ENCODE assay signal across 21 cellular contexts in genomic region chr20:63306673-63307537, GRCh38. TPM values are rescaled to one million over a fixed set of nuclear protein-coding genes. Genes with fewer than 3 reads are reported as not detected.
"Had no signal": no experiment of that assay in that cellular context is flagged by ENCODE, and none has a peak within 500 bp of the region (broad histone marks: within the 10 kb centered on the region; RNA-seq: fewer than 3 reads in every experiment).

No MANE protein-coding gene starts in this region.

- H3K4me3 ChIP-seq: SJCRH30 had no signal

- H3K27ac ChIP-seq: SJCRH30 had no signal

- DNase-seq: Kasumi-1, KG1, MM.1S, NCI-H1092 treated with DMSO at 0.1 percent for 48 hours, NCI-H1436, NCI-H187, NCI-H2029, NCI-H2081 treated with DMSO at 0.1 percent for 48 hours, NCI-H2171, NCI-H226, NCI-H446, NCI-H510A, NCI-H524 treated with DMSO at 0.1 percent for 48 hours, NCI-H69, NCI-H774, RPMI8226, SHP77 treated with DMSO at 0.1 percent for 48 hours, SJCRH30 had no signal

- H3K9me3 ChIP-seq: SJCRH30 had no signal

- H3K36me3 ChIP-seq: SJCRH30 had no signal

- ATAC-seq: SK-N-SH treated with all-trans-retinoic acid at 6 μM for 48 hours had no signal

RNA-seq across cellular contexts. Expression of gene COL20A1, which starts 13.9 kb away (rescaled TPM):
- total RNA-seq: HT1080, M059J, SJCRH30 had no signal

RNA-seq across cellular contexts. Expression of gene NKAIN4, which starts 52.6 kb away (rescaled TPM):
- total RNA-seq: HT1080, M059J had no signal

RNA-seq across cellular contexts. Expression of gene CHRNA4, which starts 54.2 kb away (rescaled TPM):
- total RNA-seq: HT1080, M059J had no signal
